Comparison of ENCODE assay signal across 7 cellular contexts in the genomic region with DNA sequence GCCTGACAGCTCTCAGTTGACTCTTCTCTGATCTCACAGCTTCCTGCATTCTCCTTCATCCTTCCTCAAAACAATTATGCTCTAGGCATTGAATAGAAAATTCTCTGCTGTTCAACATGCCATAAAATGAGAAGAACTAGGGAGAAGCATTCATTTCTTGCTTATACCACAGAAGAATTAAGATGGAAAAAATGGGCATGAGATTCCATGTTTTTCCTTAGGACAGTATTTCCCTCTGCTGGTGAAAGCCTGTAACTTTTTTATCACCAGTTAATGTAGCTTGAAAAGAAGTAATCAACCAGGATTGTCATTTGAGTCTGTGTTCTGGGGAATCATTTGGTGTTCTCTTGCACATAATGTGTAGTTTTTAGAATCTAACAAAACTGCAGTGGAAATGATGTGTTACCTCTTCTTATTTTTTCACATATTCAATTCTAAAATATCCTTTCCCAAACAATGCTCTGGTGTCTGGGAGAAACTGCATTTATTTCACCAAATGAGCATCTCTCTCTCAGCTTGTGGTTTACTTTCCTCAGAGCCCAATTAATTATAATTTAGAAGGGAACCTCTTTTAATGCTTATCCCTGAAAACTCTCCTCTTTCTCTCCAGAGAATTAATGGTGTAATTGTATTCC.
DNase-seq lines count a peak whose midpoint lies in the region; ATAC-seq and TF ChIP-seq lines count a peak whose summit lies in the region.

No MANE protein-coding gene starts in this region.

- H3K9me3 ChIP-seq in Peyer's patch, result no peaks in the 10 kb centered on the region

- H3K36me3 ChIP-seq in Peyer's patch, result no peaks in the 10 kb centered on the region

- ATAC-seq in sciatic nerve (peak; percentile 68), HG02623 (IDR thresholded peaks at IDR 0.05; ENCODE audit: unreplicated experiment) (no peak), GM21367 (IDR thresholded peaks at IDR 0.05; ENCODE audit: unreplicated experiment) (no peak), HG02610 (IDR thresholded peaks at IDR 0.05; ENCODE audit: unreplicated experiment) (no peak)

- DNase-seq in H4 (ENCODE audit: low spot score), result peak; percentile 48
- no peak for DNase-seq in Peyer's patch
- DNase-seq in fibroblast of the aortic adventitia (ENCODE audit: low read depth), result peak; percentile 86
- no peak for DNase-seq in sciatic nerve (ENCODE audit: low spot score)

- TF ChIP-seq POLR2A in Peyer's patch (IDR thresholded peaks at IDR 0.05), result no peak

- H3K4me3 ChIP-seq in Peyer's patch, result no peak overlapping the region
- H3K4me3 ChIP-seq in fibroblast of the aortic adventitia (ENCODE audit: low read depth, low read length), result no peak overlapping the region

- no peak overlapping the region for H3K27ac ChIP-seq in Peyer's patch

- intact Hi-C loops in sciatic nerve (cut with DNase I), result loop anchor here (10.0 kb wide), 2 partner anchors 179 to 399 kb away; a partner anchor contains a TSS

- no peaks in the 10 kb centered on the region for H3K27me3 ChIP-seq in Peyer's patch

- TF ChIP-seq CTCF in Peyer's patch (IDR thresholded peaks at IDR 0.05) (peak in 5 of 6 experiments; percentile 12 to 61 (median 54)), fibroblast of the aortic adventitia (IDR thresholded peaks at IDR 0.05; ENCODE audit: insufficient read depth, low read length) (peak; percentile 66)

- no peaks in the 10 kb centered on the region for H3K4me1 ChIP-seq in Peyer's patch

Comparison
In these comparisons a context has a peak if more than half of its experiments do, and no peak if none do; other contexts are left out.
1. DNase-seq: peak in H4 (single experiment) and fibroblast of the aortic adventitia (single experiment); none in Peyer's patch (0 of 3) and sciatic nerve (single experiment).